In the genomic region with DNA sequence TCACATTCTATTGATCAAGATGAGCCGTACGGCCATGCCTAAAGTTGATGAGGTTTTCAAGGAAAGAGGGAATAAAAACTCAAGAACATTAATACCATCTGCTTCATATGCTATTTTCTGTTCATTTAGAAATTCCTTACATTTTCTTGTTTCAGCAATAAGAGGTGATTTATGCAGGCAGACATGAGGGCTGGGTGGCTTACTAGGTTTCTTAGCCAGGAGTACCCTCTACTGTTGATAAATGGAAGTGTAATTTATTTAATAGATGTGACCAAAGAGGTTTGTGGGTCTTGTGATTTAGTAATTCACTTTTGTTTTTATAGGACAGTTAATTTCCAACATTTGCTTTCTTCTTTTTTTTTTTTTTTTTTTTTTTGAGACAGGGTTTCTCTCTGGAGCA, we compare ENCODE assay signal across 8 cellular contexts. TPM values are rescaled to one million over a fixed set of nuclear protein-coding genes. Genes with fewer than 3 reads are reported as not detected.
A peak's percentile ranks its signal among the peaks of the same experiment; 100 is the strongest.
DNase-seq lines count a peak whose midpoint lies in the region; ATAC-seq and TF ChIP-seq lines count a peak whose summit lies in the region.

No MANE protein-coding gene starts in this region.

- no CpG with 5 or more reads among the region's 2 CpGs for WGBS in mesenchymal stem cell

- no peaks in the 10 kb centered on the region for H3K36me3 ChIP-seq in mesenchymal stem cell (ENCODE audit: control insufficient read depth in 1 of 2, insufficient read depth in 2 of 2, low read depth in 1 of 2, low read length in 2 of 2)
- no peaks in the 10 kb centered on the region for H3K36me3 ChIP-seq in effector memory CD4-positive, alpha-beta T cell (ENCODE audit: control insufficient read depth, insufficient read depth, low read length)

- no peak overlapping the region for H4K91ac ChIP-seq in mesenchymal stem cell (ENCODE audit: low read length)

- H3K4ac ChIP-seq in mesenchymal stem cell (ENCODE audit: low read depth in 1 of 2, low read length in 2 of 2) = no peak overlapping the region

- no peak overlapping the region for H3K27ac ChIP-seq in mesenchymal stem cell (ENCODE audit: low read length, poor library complexity, severe bottlenecking)
- no peak overlapping the region for H3K27ac ChIP-seq in effector memory CD4-positive, alpha-beta T cell (ENCODE audit: insufficient read depth, low read length, poor library complexity, severe bottlenecking)

- H2BK120ac ChIP-seq in mesenchymal stem cell (ENCODE audit: low read depth, low read length) = no peak overlapping the region

- no peak overlapping the region for H2BK12ac ChIP-seq in mesenchymal stem cell (ENCODE audit: low read length in 2 of 2)

- no peak overlapping the region for H3K18ac ChIP-seq in mesenchymal stem cell (ENCODE audit: low read depth in 1 of 2, low read length in 2 of 2)

- DNase-seq in DMS 273 (lab: John Stamatoyannopoulos, UW; ENCODE audit: unreplicated experiment) (peak; percentile 72), H4 (ENCODE audit: low spot score) (peak; percentile 35), NCI-H446 treated with DMSO at 0.1 percent for 48 hours (lab: John Stamatoyannopoulos, UW) (peak; percentile 21), cardiac fibroblast (ENCODE audit: low read depth in 2 of 2) (peak; percentile 75 to 77), mesenchymal stem cell (peak; percentile 49)
- DNase-seq in stimulated activated CD4-positive, alpha-beta T cell treated with anti-CD3 and anti-CD28 coated beads, Interleukin-1b, Interleukin-23, amount 100 ng/mL, for 48 hours = no peak
- no peak for DNase-seq in effector memory CD4-positive, alpha-beta T cell

- no peak overlapping the region for H2BK15ac ChIP-seq in mesenchymal stem cell (ENCODE audit: low read depth, poor library complexity, severe bottlenecking)

- peak; percentile 50 for TF ChIP-seq CTCF in cardiac fibroblast (IDR thresholded peaks at IDR 0.05; ENCODE audit: low read depth, low read length)

- no peak overlapping the region for H3K4me2 ChIP-seq in mesenchymal stem cell (ENCODE audit: low read length, poor library complexity, severe bottlenecking)

- no peak overlapping the region for H4K8ac ChIP-seq in mesenchymal stem cell (ENCODE audit: low read length)

- H3K9me3 ChIP-seq in mesenchymal stem cell (ENCODE audit: control insufficient read depth, low read length) = peaks cover 4% of the 10 kb centered on the region
- H3K9me3 ChIP-seq in effector memory CD4-positive, alpha-beta T cell (ENCODE audit: control insufficient read depth, low read length) = no peaks in the 10 kb centered on the region

- no peak overlapping the region for H3K23ac ChIP-seq in mesenchymal stem cell (ENCODE audit: low read length in 2 of 2)

- no peak overlapping the region for H3K14ac ChIP-seq in mesenchymal stem cell (ENCODE audit: low read length in 2 of 2)

- no peaks in the 10 kb centered on the region for H3K4me1 ChIP-seq in mesenchymal stem cell (ENCODE audit: control insufficient read depth, insufficient read depth, low read depth, low read length)
- H3K4me1 ChIP-seq in effector memory CD4-positive, alpha-beta T cell (ENCODE audit: control insufficient read depth, insufficient read depth, low read length, poor library complexity, severe bottlenecking) = no peaks in the 10 kb centered on the region

- H3K9ac ChIP-seq in mesenchymal stem cell (ENCODE audit: low read length) = no peak overlapping the region

- H3K27me3 ChIP-seq in mesenchymal stem cell (ENCODE audit: control insufficient read depth in 1 of 2, insufficient read depth in 1 of 2, low read length in 2 of 2) = no peaks in the 10 kb centered on the region
- H3K27me3 ChIP-seq in effector memory CD4-positive, alpha-beta T cell (replicated peaks; ENCODE audit: control insufficient read depth, insufficient read depth, low read length, poor library complexity, severe bottlenecking) = no peaks in the 10 kb centered on the region

- H3K4me3 ChIP-seq in cardiac fibroblast (replicated peaks in 1 of 2; ENCODE audit: low read depth in 2 of 2, low read length in 2 of 2) = no peak overlapping the region
- H3K4me3 ChIP-seq in mesenchymal stem cell (ENCODE audit: insufficient read depth in 1 of 2, low read depth in 1 of 2, low read length in 2 of 2) = no peak overlapping the region
- no peak overlapping the region for H3K4me3 ChIP-seq in effector memory CD4-positive, alpha-beta T cell (ENCODE audit: insufficient read depth, low read depth, low read length, poor library complexity, severe bottlenecking)

- no peak overlapping the region for H2AFZ ChIP-seq in mesenchymal stem cell (ENCODE audit: low read depth, low read length)

- no peak overlapping the region for H2AK5ac ChIP-seq in mesenchymal stem cell (ENCODE audit: low read length, severe bottlenecking)

- H3K79me1 ChIP-seq in mesenchymal stem cell (replicated peaks; ENCODE audit: low read length, poor library complexity, severe bottlenecking) = no peaks in the 10 kb centered on the region

- ATAC-seq in GM19467 (IDR thresholded peaks at IDR 0.05; ENCODE audit: unreplicated experiment) = no peak

- no peak overlapping the region for H2BK5ac ChIP-seq in mesenchymal stem cell (ENCODE audit: low read depth, low read length, poor library complexity, severe bottlenecking)

RNA-seq across cellular contexts. Expression of a gene that starts 6.4 kb away (rescaled TPM):
- total RNA-seq in H4 (2014; rRNA removed; shearing (Covaris generic)) = not detected in 2 replicates
- polyA plus RNA-seq in mesenchymal stem cell (2013, experiment 1 of 2) = not detected
- polyA plus RNA-seq in mesenchymal stem cell (2013, experiment 2 of 2) = not detected

RNA-seq across cellular contexts. Expression of a gene that starts 35.6 kb away (rescaled TPM):
- total RNA-seq in H4 (2014; rRNA removed; shearing (Covaris generic)) = 9.3 and 15.4 TPM in 2 replicates
- 24.8 TPM for polyA plus RNA-seq in mesenchymal stem cell (2013, experiment 1 of 2)
- polyA plus RNA-seq in mesenchymal stem cell (2013, experiment 2 of 2) = 26.0 TPM

RNA-seq across cellular contexts. Expression of a gene that starts 45.3 kb away (rescaled TPM):
- total RNA-seq in H4 (2014; rRNA removed; shearing (Covaris generic)) = 6.4 and 11.8 TPM in 2 replicates
- 44.1 TPM for polyA plus RNA-seq in mesenchymal stem cell (2013, experiment 1 of 2)
- polyA plus RNA-seq in mesenchymal stem cell (2013, experiment 2 of 2) = 44.7 TPM

Comparison
In these comparisons a context has a peak if more than half of its experiments do, and no peak if none do; other contexts are left out.
1. DNase-seq: peak in DMS 273 (single experiment), H4 (single experiment), NCI-H446 treated with DMSO at 0.1 percent for 48 hours (single experiment), cardiac fibroblast (2 of 2) and mesenchymal stem cell (single experiment); none in stimulated activated CD4-positive, alpha-beta T cell treated with anti-CD3 and anti-CD28 coated beads, Interleukin-1b, Interleukin-23, amount 100 ng/mL, for 48 hours (single experiment) and effector memory CD4-positive, alpha-beta T cell (0 of 3).